Comparison of ENCODE assay signal across 32 cellular contexts in the genomic region with DNA sequence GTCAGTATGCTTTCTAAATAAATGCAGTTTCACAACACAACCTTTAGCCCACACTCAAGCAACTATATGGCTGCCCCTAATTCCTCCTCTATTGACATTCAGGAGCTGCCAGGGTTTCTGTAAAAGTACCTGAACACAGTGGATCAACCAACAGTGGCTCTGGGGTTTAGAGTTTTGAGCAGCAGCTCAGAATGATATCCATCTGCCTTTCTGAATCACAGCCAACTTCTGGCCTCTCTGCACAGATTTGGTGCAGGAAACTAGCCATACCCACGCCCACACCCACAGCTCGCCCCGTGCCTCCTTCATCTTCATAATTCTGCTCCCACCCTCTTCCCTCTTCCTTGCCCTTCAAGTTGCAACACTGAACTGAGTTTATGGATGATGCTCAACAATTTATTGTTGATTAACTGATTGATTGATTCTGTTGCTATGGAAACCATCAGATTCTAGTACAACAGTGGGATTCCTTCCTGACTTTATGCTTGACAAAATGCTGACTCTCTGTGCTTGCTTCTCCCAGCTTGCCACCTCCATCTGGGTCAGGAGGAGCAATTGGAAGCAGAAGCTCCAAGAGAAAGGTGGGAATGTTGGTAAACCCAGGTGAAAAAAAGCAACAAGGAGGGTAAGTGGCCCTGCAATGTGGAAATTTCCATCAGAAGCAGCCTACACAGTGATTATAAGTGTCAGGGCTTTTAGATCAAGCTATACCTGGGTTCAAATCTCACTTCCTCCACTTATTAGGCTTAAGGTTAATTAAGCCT.
A peak's percentile ranks its signal among the peaks of the same experiment; 100 is the strongest.
DNase-seq lines count a peak whose midpoint lies in the region; ATAC-seq, FAIRE-seq and TF ChIP-seq lines count a peak whose summit lies in the region.
"Had no signal": no experiment of that assay in that cellular context is flagged by ENCODE, and none has a peak within 500 bp of the region (broad histone marks: within the 10 kb centered on the region; RNA-seq: fewer than 3 reads in every experiment).

No MANE protein-coding gene starts in this region.

- H2AFZ ChIP-seq in K562 (ENCODE audit: low read depth, low read length) (no peak overlapping the region), mammary epithelial cell (ENCODE audit: low read depth, low read length) (no peak overlapping the region)

- 0% methylated on average over 3 of the region's 3 CpGs for WGBS in K562 (ENCODE audit: insufficient coverage, low coverage, missing lambda C conversion rate)
- 39% methylated on average over 3 of the region's 3 CpGs for WGBS in mammary epithelial cell (ENCODE audit: low coverage, missing lambda C conversion rate)

- dilution Hi-C loops in mammary epithelial cell (cut with HindIII; ENCODE audit: low sequenced_read_pairs), result no loop called here

- POLR2A ChIA-PET in K562 (lab: Yijun Ruan, JAX), result no interaction called here

- BruUV-seq in K562 (replicated peaks; lab: Mats Ljungman, UMichigan), result no TSS peak
- no TSS peak for BruUV-seq in mammary epithelial cell (replicated peaks; lab: Mats Ljungman, UMichigan)

- TF ChIP-seq CTCF in K562 (IDR thresholded peaks at IDR 0.05 in 2 of 3, conservative IDR thresholded peaks at IDR 0.05 in 1 of 3; ENCODE audit: insufficient read depth in 2 of 3, low read depth in 1 of 3, low read length in 3 of 3), result no peak
- no peak for TF ChIP-seq CTCF in mammary epithelial cell (conservative IDR thresholded peaks at IDR 0.05 in 1 of 2, IDR thresholded peaks at IDR 0.05 in 1 of 2; ENCODE audit: extremely low read depth in 1 of 2, insufficient read depth in 1 of 2, low read depth in 1 of 2, low read length in 2 of 2)

- ATAC-seq in K562, result no peak
- ATAC-seq: gastroesophageal sphincter; left colon; PC-3; stimulated activated memory B cell treated with anti-CD40 and anti-IgM and Interleukin-4, amounts not matched to agents 10 μg/mL and 1 μg/mL and 100 μg/mL, for 72 hours had no signal

- intact Hi-C loops in K562 (cut with micrococcal nuclease), result loop anchor here (10.0 kb wide), 1 partner anchor 145 kb away; no protein-coding TSS in a partner anchor
- intact Hi-C loops in mammary epithelial cell (cut with micrococcal nuclease), result no loop called here

- no peak overlapping the region for H3K4me3 ChIP-seq in K562
- H3K4me3 ChIP-seq in mammary epithelial cell (replicated peaks in 1 of 3; ENCODE audit: insufficient read depth in 1 of 3, low read depth in 2 of 3, low read length in 3 of 3), result no peak overlapping the region
- H3K4me3 ChIP-seq: adrenal gland, gastroesophageal sphincter, HAP-1, ovary, testis had no signal

- H4K20me1 ChIP-seq in K562 (replicated peaks; ENCODE audit: control insufficient read depth, insufficient read depth, low read length), result no peaks in the 10 kb centered on the region
- H4K20me1 ChIP-seq in mammary epithelial cell (ENCODE audit: insufficient read depth, low read length), result no peaks in the 10 kb centered on the region

- peaks cover 5 to 16% of the 10 kb centered on the region in 2 experiments; a peak in 4 of 5 replicates for H3K27me3 ChIP-seq in K562 (ENCODE audit: control insufficient read depth in 2 of 2, insufficient read depth in 2 of 2, low read length in 2 of 2)
- no peaks in the 10 kb centered on the region for H3K27me3 ChIP-seq in mammary epithelial cell (ENCODE audit: insufficient read depth, low read length)
- H3K27me3 ChIP-seq: adrenal gland, gastroesophageal sphincter, ovary, testis had no signal

- H3K4me2 ChIP-seq in K562 (ENCODE audit: insufficient read depth, low read length), result no peak overlapping the region
- no peak overlapping the region for H3K4me2 ChIP-seq in mammary epithelial cell (ENCODE audit: insufficient read depth, low read depth, low read length)

- no peaks in the 10 kb centered on the region for H3K9me1 ChIP-seq in K562 (ENCODE audit: control insufficient read depth, insufficient read depth, low read length)

- H3K27ac ChIP-seq in K562 (ENCODE audit: extremely low read depth, low read depth, low read length) (no peak overlapping the region), mammary epithelial cell (ENCODE audit: insufficient read depth, low read depth, low read length) (no peak overlapping the region)
- H3K27ac ChIP-seq: adrenal gland, gastroesophageal sphincter, ovary, testis had no signal

- in situ Hi-C loops in K562 (cut with MboI), result no loop called here
- in situ Hi-C loops in mammary epithelial cell (cut with MboI; ENCODE audit: low sequenced_read_pairs in 2 of 2), result no loop called here

- no peak for TF ChIP-seq RAD21 in K562 (CRISPR knock-in tag; conservative IDR thresholded peaks at IDR 0.05 in 1 of 2, IDR thresholded peaks at IDR 0.05 in 1 of 2)

- peaks cover 2% of the 10 kb centered on the region in 2 experiments; a peak in 2 of 5 replicates for H3K4me1 ChIP-seq in K562 (replicated peaks in 1 of 2; ENCODE audit: control insufficient read depth in 2 of 2, insufficient read depth in 2 of 2, low read length in 2 of 2)
- no peaks in the 10 kb centered on the region for H3K4me1 ChIP-seq in mammary epithelial cell (ENCODE audit: insufficient read depth, low read length)
- H3K4me1 ChIP-seq: adrenal gland, gastroesophageal sphincter, HAP-1, testis had no signal

- H3K9ac ChIP-seq in K562 (ENCODE audit: insufficient read depth in 1 of 2, low read depth in 2 of 2, low read length in 2 of 2), result no peak overlapping the region
- no peak overlapping the region for H3K9ac ChIP-seq in mammary epithelial cell (ENCODE audit: insufficient read depth, low read length)

- no peak for TF ChIP-seq EP300 in K562 (IDR thresholded peaks at IDR 0.05; ENCODE audit: low read length)

- peak; percentile 14 for DNase-seq in NCI-H2171 treated with DMSO at 0.1 percent for 48 hours (lab: John Stamatoyannopoulos, UW)
- no peak for DNase-seq in NCI-H2171 (lab: John Stamatoyannopoulos, UW)
- peak; percentile 17 for DNase-seq in GM04504 (ENCODE audit: low read depth)
- no peak for DNase-seq in K562 (ENCODE audit: extremely low read depth in 1 of 4, low spot score in 3 of 4)
- peak; percentile 26 for DNase-seq in inferior parietal cortex (ENCODE audit: extremely low spot score)
- no peak for DNase-seq in activated CD4-positive, alpha-beta T cell treated with anti-CD3 and anti-CD28 coated beads for 1 hour
- DNase-seq in 8988T, result no peak
- DNase-seq in mammary epithelial cell, result no peak
- DNase-seq: activated CD4-positive, alpha-beta memory T cell treated with anti-CD3 and anti-CD28 coated beads for 36 hours; activated CD4-positive, CD25-positive, alpha-beta regulatory T cell treated with anti-CD3 and anti-CD28 coated beads, Interleukin-2, amount 50 U/mL, for 72 hours; activated naive CD4-positive, alpha-beta T cell; adrenal gland; CD8-positive, alpha-beta memory T cell; central memory CD4-positive, alpha-beta T cell; dermis blood vessel endothelial cell; DMS153; endodermal cell; hypothalamus; Karpas-422; left colon; NCI-H1417 treated with DMSO at 0.1 percent for 48 hours; NCI-H2081 treated with DMSO at 0.1 percent for 48 hours; nephron progenitor cell; ovary; PC-3; Right ventricle myocardium superior; T-helper 2 cell; testis had no signal

- CTCF ChIA-PET in K562 (lab: Yijun Ruan, JAX; ENCODE audit: low intra/inter-chr PET ratio) (no interaction called here), mammary epithelial cell (lab: Charles Lee; ENCODE audit: low non-redundant PET) (no interaction called here)

- no peak for FAIRE-seq in K562 (lab: Jason Lieb, UNC)
- FAIRE-seq: G401.6 had no signal

- H3K36me3 ChIP-seq in K562 (ENCODE audit: control insufficient read depth, insufficient read depth, low read length), result no peaks in the 10 kb centered on the region
- no peaks in the 10 kb centered on the region for H3K36me3 ChIP-seq in mammary epithelial cell (ENCODE audit: insufficient read depth, low read length)
- H3K36me3 ChIP-seq: adrenal gland, gastroesophageal sphincter, HAP-1, ovary had no signal

- H3K9me3 ChIP-seq in K562 (replicated peaks; ENCODE audit: control insufficient read depth, insufficient read depth, low read depth, low read length), result no peaks in the 10 kb centered on the region
- no peaks in the 10 kb centered on the region for H3K9me3 ChIP-seq in mammary epithelial cell (replicated peaks; ENCODE audit: insufficient read depth, low read length)
- H3K9me3 ChIP-seq: adrenal gland, gastroesophageal sphincter, HAP-1, ovary, testis had no signal

- H3K79me2 ChIP-seq in K562 (ENCODE audit: control insufficient read depth, insufficient read depth, low read length), result no peaks in the 10 kb centered on the region
- H3K79me2 ChIP-seq in mammary epithelial cell (ENCODE audit: insufficient read depth, low read length), result no peaks in the 10 kb centered on the region

- no peak for TF ChIP-seq POLR2A in K562 (conservative IDR thresholded peaks at IDR 0.05)

TF ChIP-seq in K562, 482 proteins besides CTCF, POLR2A, EP300 and RAD21 (continues in another document):
- TF ChIP-seq RCOR1 (IDR thresholded peaks at IDR 0.05; ENCODE audit: borderline replicate concordance in 1 of 2, low read depth in 2 of 2, low read length in 2 of 2) (peak in 1 of 2 experiments; percentile 48; a peak in 1 of 4 replicates), ZNF143 (CRISPR knock-in tag; IDR thresholded peaks at IDR 0.05) (no peak), TOE1 (IDR thresholded peaks at IDR 0.05; ENCODE audit: borderline replicate concordance) (no peak), TOE1 (CRISPR knock-in tag; IDR thresholded peaks at IDR 0.05; ENCODE audit: borderline replicate concordance, low read depth) (no peak), MTA1 (IDR thresholded peaks at IDR 0.05; ENCODE audit: borderline replicate concordance) (no peak)
- TF ChIP-seq, protein P1, sequence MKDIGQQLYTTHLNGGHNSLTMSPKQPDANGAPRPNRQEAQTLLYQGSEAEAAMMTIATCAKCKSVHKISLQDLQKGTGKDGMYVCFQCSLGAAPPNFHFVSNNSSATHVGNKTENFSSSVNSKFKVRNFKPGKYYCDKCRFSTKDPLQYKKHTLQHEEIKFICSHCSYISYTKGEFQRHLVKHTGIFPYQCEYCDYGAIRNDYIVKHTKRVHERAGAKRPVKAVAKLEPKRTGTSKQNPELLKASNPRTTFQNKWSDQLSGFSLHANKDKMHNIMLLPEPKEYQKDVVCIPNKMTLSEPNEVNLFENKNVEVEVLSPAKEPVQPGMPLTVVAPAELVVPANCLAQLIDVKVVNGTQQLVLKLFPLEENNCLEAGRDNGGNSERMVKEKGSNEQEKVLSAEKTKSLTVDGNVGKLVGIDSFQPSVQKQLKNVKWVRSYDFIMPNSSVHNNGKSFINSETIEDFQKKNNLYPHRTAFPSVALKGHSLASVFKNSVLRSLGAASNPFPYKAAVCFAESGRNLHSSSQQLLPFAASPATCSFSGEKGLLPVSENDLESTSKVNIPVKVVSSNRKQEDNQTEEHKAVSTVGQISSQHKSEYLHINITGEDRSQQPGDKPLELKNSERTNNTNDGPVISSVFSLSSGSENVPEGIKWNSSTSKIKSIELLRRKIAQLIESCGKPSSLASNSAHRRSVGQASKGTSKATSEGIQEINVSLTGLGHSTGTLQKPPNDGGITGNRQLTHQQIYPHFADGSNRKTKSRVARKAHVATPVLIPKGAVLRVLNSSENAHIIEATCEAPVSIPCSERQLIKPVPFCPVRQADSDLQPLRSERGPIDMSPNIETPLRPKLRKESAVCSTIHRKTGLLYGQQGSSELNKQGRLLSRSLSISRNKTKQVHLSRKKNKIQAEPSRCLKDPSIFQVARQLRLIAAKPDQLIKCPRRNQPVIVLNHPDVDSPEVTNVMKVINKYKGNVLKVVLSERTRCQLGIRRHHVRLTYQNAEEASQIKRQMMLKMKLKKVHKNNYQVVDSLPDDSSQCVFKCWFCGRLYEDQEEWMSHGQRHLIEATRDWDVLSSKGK (CRISPR knock-in tag; IDR thresholded peaks at IDR 0.05), result no peak

Comparison
In these comparisons a context has a peak if more than half of its experiments do, and no peak if none do; other contexts are left out.
1. DNase-seq: peak in NCI-H2171 treated with DMSO at 0.1 percent for 48 hours (single experiment), GM04504 (single experiment) and inferior parietal cortex (single experiment); none in NCI-H2171 (single experiment), K562 (0 of 4), activated CD4-positive, alpha-beta T cell treated with anti-CD3 and anti-CD28 coated beads for 1 hour (single experiment), 8988T (single experiment) and mammary epithelial cell (single experiment).